In the genomic region with DNA sequence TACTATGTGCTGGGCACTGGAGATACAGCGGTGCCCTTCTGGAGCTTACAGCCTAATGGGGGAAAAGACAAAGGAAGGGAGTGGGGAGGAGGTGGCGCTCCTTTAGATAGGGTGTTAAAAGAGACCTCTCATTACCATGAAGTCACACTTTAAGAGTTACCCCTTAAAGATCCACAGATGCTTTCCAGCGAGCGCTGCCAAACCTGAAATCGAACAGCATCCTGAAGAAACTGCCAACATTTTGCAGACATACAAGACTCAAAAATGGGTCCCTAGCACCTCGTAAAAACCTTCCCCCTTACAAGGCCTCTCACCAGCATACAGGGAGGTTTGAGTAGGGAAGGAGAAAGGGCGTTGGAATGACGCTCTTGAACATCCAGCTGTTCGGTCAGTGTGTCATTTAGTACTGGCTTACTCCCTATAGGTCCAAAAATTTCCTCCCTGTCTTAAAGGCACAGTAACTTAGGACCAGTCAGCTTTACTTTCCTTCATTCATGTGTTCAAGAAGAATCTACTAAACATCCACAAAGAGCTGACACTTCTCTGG, we compare ENCODE assay signal across 20 cellular contexts. TPM values are rescaled to one million over a fixed set of nuclear protein-coding genes. Genes with fewer than 3 reads are reported as not detected.
DNase-seq lines count a peak whose midpoint lies in the region; ATAC-seq and TF ChIP-seq lines count a peak whose summit lies in the region.
"Had no signal": no experiment of that assay in that cellular context is flagged by ENCODE, and none has a peak within 500 bp of the region (broad histone marks: within the 10 kb centered on the region; RNA-seq: fewer than 3 reads in every experiment).

No MANE protein-coding gene starts in this region.

- in situ Hi-C loops in transverse colon (cut with MboI; ENCODE audit: low pct_ligation_motif_present in 1 of 4, low pct_unique_long_range_greater_than_20kb in 1 of 4, low sequenced_read_pairs in 3 of 4), result no loop called here

- peak; percentile 21 for DNase-seq in DMS 273 (lab: John Stamatoyannopoulos, UW; ENCODE audit: unreplicated experiment)
- no peak for DNase-seq in DMS 273 treated with DMSO at 0.1 percent for 48 hours (lab: John Stamatoyannopoulos, UW)
- peak; percentile 57 for DNase-seq in cardiac fibroblast (ENCODE audit: low read depth in 2 of 2)
- DNase-seq in right atrium auricular region (ENCODE audit: low spot score), result peak; percentile 59
- DNase-seq in transverse colon, result no peak
- DNase-seq: activated B cell treated with CpG ODN at 0.5 μM for 24 hours; activated CD8-positive, alpha-beta memory T cell treated with anti-CD3 and anti-CD28 coated beads for 24 hours; activated effector memory CD4-positive, alpha-beta T cell treated with Interleukin-2 at 50 U/mL for 16 hours; CD4-positive, CD25-positive, alpha-beta regulatory T cell; DND-41; MM.1S; natural killer cell; NCI-H1930; NCI-H774; stimulated activated CD4-positive, alpha-beta T cell treated with anti-CD3 and anti-CD28 coated beads, Interleukin-2, amount 100 ng/mL, for 24 hours had no signal

- H3K27me3 ChIP-seq in right atrium auricular region (no peaks in the 10 kb centered on the region), subcutaneous abdominal adipose tissue (ENCODE audit: control insufficient read depth in 5 of 5, insufficient read depth in 4 of 5, low read length in 5 of 5) (peaks cover 0 to 3% (median 0%) of the 10 kb centered on the region in 5 donors), transverse colon (no peaks in the 10 kb centered on the region)

- H3K27ac ChIP-seq in right atrium auricular region (peak overlapping the region in 1 of 2 donors; percentile 67), subcutaneous abdominal adipose tissue (ENCODE audit: low read depth, low read length) (peak overlapping the region; percentile 7), transverse colon (no peak overlapping the region)
- H3K27ac ChIP-seq: 22Rv1 had no signal

- no peak overlapping the region for H3K9ac ChIP-seq in subcutaneous abdominal adipose tissue (ENCODE audit: low read length in 5 of 5)

- no peak for TF ChIP-seq EP300 in transverse colon (IDR thresholded peaks at IDR 0.05; ENCODE audit: low read depth)

- no peak for ATAC-seq in GM18868 (IDR thresholded peaks at IDR 0.05; ENCODE audit: unreplicated experiment)
- no peak for ATAC-seq in GM21825 (IDR thresholded peaks at IDR 0.05; ENCODE audit: unreplicated experiment)
- ATAC-seq: natural killer cell had no signal

- intact Hi-C loops in transverse colon (cut with DNase I; ENCODE audit: low total_unique reads), result no loop called here

- H3K9me3 ChIP-seq in right atrium auricular region (no peaks in the 10 kb centered on the region), subcutaneous abdominal adipose tissue (ENCODE audit: control insufficient read depth in 5 of 5, low read length in 5 of 5) (no peaks in the 10 kb centered on the region), transverse colon (no peaks in the 10 kb centered on the region)
- H3K9me3 ChIP-seq: thoracic aorta had no signal

- no peak for TF ChIP-seq POLR2A in transverse colon (IDR thresholded peaks at IDR 0.05)

- TF ChIP-seq CTCF in cardiac fibroblast (IDR thresholded peaks at IDR 0.05; ENCODE audit: low read depth, low read length) (no peak), right atrium auricular region (IDR thresholded peaks at IDR 0.05) (no peak), transverse colon (IDR thresholded peaks at IDR 0.05) (no peak)

- H3K4me1 ChIP-seq in right atrium auricular region, result no peaks in the 10 kb centered on the region
- H3K4me1 ChIP-seq in subcutaneous abdominal adipose tissue (ENCODE audit: control insufficient read depth in 5 of 5, insufficient read depth in 5 of 5, low read length in 5 of 5), result peaks cover 2 to 14% (median 12%) of the 10 kb centered on the region in 5 donors
- no peaks in the 10 kb centered on the region for H3K4me1 ChIP-seq in transverse colon

- H3K36me3 ChIP-seq in right atrium auricular region, result no peaks in the 10 kb centered on the region
- H3K36me3 ChIP-seq in subcutaneous abdominal adipose tissue (ENCODE audit: control insufficient read depth in 5 of 5, insufficient read depth in 5 of 5, low read length in 5 of 5), result no peaks in the 10 kb centered on the region
- no peaks in the 10 kb centered on the region for H3K36me3 ChIP-seq in transverse colon
- H3K36me3 ChIP-seq: thoracic aorta had no signal

- WGBS in transverse colon (ENCODE audit: low coverage in 1 of 2), 2 donors, result 67% methylated on average over 9 of the region's 9 CpGs; no CpG with 5 or more reads in 1 of the 2 donors

- H3K4me3 ChIP-seq in cardiac fibroblast (replicated peaks in 1 of 2; ENCODE audit: low read depth in 2 of 2, low read length in 2 of 2) (no peak overlapping the region), right atrium auricular region (no peak overlapping the region), subcutaneous abdominal adipose tissue (ENCODE audit: low read depth in 1 of 5, low read length in 5 of 5) (no peak overlapping the region), transverse colon (no peak overlapping the region)
- H3K4me3 ChIP-seq: thoracic aorta had no signal

RNA-seq across cellular contexts. Expression of a gene that starts 45.3 kb away (rescaled TPM):
- 10 to 100 TPM; 26.8 to 42.7 TPM for total RNA-seq in right atrium auricular region
- total RNA-seq in transverse colon, result 100 to 1,000 TPM in 2 of 4 donors, 10 to 100 TPM in 2; 96.7 to 213 (median 136) TPM

Comparison
In these comparisons a context has a peak if more than half of its experiments do, and no peak if none do; other contexts are left out.
1. DNase-seq: peak in DMS 273 (single experiment), cardiac fibroblast (2 of 2) and right atrium auricular region (single experiment); none in DMS 273 treated with DMSO at 0.1 percent for 48 hours (single experiment) and transverse colon (single experiment).